1 cellular context compared by ENCODE assay signal in genomic region chr11:66438504-66439466, GRCh38.
TF ChIP-seq lines count a peak whose summit lies in the region.

Gene MRPL11 (minus strand): TSS chr11:66438848. CDS start chr11:66438754, 94 bp downstream.

TF ChIP-seq in HEK293, 187 proteins besides CTCF, POLR2A, EP300 and RAD21 (continued from another document and continues in another):
- TF ChIP-seq ZSCAN18 (tag by site-specific recombination; IDR thresholded peaks at IDR 0.05) (0 out of 2 replicates have a peak, but pooled peaks have one; percentile 60), GLIS1 (tag by site-specific recombination; IDR thresholded peaks at IDR 0.05) (peak; percentile 40), BCL11B (tag by site-specific recombination; IDR thresholded peaks at IDR 0.05; ENCODE audit: low read depth) (peak; percentile 91; the same call in 1 of the 2 replicates), SALL2 (tag by site-specific recombination; IDR thresholded peaks at IDR 0.05; ENCODE audit: borderline replicate concordance) (no peak), ZNF629 (tag by site-specific recombination; IDR thresholded peaks at IDR 0.05) (peak; percentile 69), RBAK (tag by site-specific recombination; IDR thresholded peaks at IDR 0.05) (no peak), ZNF311 (tag by site-specific recombination; IDR thresholded peaks at IDR 0.05; ENCODE audit: borderline replicate concordance) (no peak), ZNF302 (tag by site-specific recombination; IDR thresholded peaks at IDR 0.05; ENCODE audit: low read depth) (no peak), YY1 (tag by site-specific recombination; IDR thresholded peaks at IDR 0.05) (peak; percentile 95), ZNF792 (tag by site-specific recombination; IDR thresholded peaks at IDR 0.05) (no peak), ZIC2 (tag by site-specific recombination; IDR thresholded peaks at IDR 0.05) (0 out of 2 replicates have a peak, but pooled peaks have one; percentile 5), ZNF518A (tag by site-specific recombination; conservative IDR thresholded peaks at IDR 0.05; ENCODE audit: low read depth) (peak; percentile 93), ZNF394 (tag by site-specific recombination; IDR thresholded peaks at IDR 0.05; ENCODE audit: borderline replicate concordance) (peak; percentile 42; the same call in 1 of the 2 replicates), ZNF24 (tag by site-specific recombination; IDR thresholded peaks at IDR 0.05) (peak; percentile 73; the same call in 1 of the 2 replicates), ZSCAN30 (tag by site-specific recombination; IDR thresholded peaks at IDR 0.05) (peak; percentile 45; the same call in 1 of the 2 replicates), ZNF48 (tag by site-specific recombination; IDR thresholded peaks at IDR 0.05) (no peak), ZNF645 (tag by site-specific recombination; IDR thresholded peaks at IDR 0.05) (no peak), ZNF785 (tag by site-specific recombination; IDR thresholded peaks at IDR 0.05) (no peak), ZNF777 (tag by site-specific recombination; IDR thresholded peaks at IDR 0.05; ENCODE audit: borderline replicate concordance) (peak; percentile 89; the same call in 1 of the 2 replicates), ZBTB48 (tag by site-specific recombination; IDR thresholded peaks at IDR 0.05) (0 out of 2 replicates have a peak, but pooled peaks have one; percentile 15), ZNF366 (tag by site-specific recombination; conservative IDR thresholded peaks at IDR 0.05) (no peak), ZNF391 (tag by site-specific recombination; IDR thresholded peaks at IDR 0.05; ENCODE audit: borderline replicate concordance, low read depth) (peak; percentile 23; the same call in 1 of the 2 replicates), KLF17 (tag by site-specific recombination; IDR thresholded peaks at IDR 0.05) (peak; percentile 82), ZNF704 (tag by site-specific recombination; IDR thresholded peaks at IDR 0.05) (no peak), BCL11A (tag by site-specific recombination; IDR thresholded peaks at IDR 0.05; ENCODE audit: low read depth) (peak; percentile 67; the same call in 1 of the 2 replicates), ZNF654 (tag by site-specific recombination; IDR thresholded peaks at IDR 0.05; ENCODE audit: low read depth) (peak; percentile 30), ZNF37A (tag by site-specific recombination; IDR thresholded peaks at IDR 0.05) (no peak), ZNF169 (tag by site-specific recombination; IDR thresholded peaks at IDR 0.05) (no peak), ZXDB (tag by site-specific recombination; IDR thresholded peaks at IDR 0.05) (peak; percentile 82), KLF1 (tag by site-specific recombination; IDR thresholded peaks at IDR 0.05) (peak; percentile 49), SP3 (tag by site-specific recombination; IDR thresholded peaks at IDR 0.05) (peak; percentile 74), YY2 (tag by site-specific recombination; IDR thresholded peaks at IDR 0.05) (peak; percentile 97), ZBTB20 (tag by site-specific recombination; IDR thresholded peaks at IDR 0.05) (0 out of 2 replicates have a peak, but pooled peaks have one; percentile 51), ZNF571 (tag by site-specific recombination; IDR thresholded peaks at IDR 0.05) (no peak), ZEB2 (tag by site-specific recombination; IDR thresholded peaks at IDR 0.05) (peak; percentile 87)
- TF ChIP-seq, protein P1, sequence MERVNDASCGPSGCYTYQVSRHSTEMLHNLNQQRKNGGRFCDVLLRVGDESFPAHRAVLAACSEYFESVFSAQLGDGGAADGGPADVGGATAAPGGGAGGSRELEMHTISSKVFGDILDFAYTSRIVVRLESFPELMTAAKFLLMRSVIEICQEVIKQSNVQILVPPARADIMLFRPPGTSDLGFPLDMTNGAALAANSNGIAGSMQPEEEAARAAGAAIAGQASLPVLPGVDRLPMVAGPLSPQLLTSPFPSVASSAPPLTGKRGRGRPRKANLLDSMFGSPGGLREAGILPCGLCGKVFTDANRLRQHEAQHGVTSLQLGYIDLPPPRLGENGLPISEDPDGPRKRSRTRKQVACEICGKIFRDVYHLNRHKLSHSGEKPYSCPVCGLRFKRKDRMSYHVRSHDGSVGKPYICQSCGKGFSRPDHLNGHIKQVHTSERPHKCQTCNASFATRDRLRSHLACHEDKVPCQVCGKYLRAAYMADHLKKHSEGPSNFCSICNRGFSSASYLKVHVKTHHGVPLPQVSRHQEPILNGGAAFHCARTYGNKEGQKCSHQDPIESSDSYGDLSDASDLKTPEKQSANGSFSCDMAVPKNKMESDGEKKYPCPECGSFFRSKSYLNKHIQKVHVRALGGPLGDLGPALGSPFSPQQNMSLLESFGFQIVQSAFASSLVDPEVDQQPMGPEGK (tag by site-specific recombination; IDR thresholded peaks at IDR 0.05), result peak; percentile 40; the same call in 1 of the 2 replicates
- TF ChIP-seq, protein P2, sequence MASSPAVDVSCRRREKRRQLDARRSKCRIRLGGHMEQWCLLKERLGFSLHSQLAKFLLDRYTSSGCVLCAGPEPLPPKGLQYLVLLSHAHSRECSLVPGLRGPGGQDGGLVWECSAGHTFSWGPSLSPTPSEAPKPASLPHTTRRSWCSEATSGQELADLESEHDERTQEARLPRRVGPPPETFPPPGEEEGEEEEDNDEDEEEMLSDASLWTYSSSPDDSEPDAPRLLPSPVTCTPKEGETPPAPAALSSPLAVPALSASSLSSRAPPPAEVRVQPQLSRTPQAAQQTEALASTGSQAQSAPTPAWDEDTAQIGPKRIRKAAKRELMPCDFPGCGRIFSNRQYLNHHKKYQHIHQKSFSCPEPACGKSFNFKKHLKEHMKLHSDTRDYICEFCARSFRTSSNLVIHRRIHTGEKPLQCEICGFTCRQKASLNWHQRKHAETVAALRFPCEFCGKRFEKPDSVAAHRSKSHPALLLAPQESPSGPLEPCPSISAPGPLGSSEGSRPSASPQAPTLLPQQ (tag by site-specific recombination; IDR thresholded peaks at IDR 0.05), result peak; percentile 59; the same call in 1 of the 2 replicates
- TF ChIP-seq, protein P3, sequence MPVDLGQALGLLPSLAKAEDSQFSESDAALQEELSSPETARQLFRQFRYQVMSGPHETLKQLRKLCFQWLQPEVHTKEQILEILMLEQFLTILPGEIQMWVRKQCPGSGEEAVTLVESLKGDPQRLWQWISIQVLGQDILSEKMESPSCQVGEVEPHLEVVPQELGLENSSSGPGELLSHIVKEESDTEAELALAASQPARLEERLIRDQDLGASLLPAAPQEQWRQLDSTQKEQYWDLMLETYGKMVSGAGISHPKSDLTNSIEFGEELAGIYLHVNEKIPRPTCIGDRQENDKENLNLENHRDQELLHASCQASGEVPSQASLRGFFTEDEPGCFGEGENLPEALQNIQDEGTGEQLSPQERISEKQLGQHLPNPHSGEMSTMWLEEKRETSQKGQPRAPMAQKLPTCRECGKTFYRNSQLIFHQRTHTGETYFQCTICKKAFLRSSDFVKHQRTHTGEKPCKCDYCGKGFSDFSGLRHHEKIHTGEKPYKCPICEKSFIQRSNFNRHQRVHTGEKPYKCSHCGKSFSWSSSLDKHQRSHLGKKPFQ (tag by site-specific recombination; IDR thresholded peaks at IDR 0.05), result no peak
- TF ChIP-seq, protein P4, sequence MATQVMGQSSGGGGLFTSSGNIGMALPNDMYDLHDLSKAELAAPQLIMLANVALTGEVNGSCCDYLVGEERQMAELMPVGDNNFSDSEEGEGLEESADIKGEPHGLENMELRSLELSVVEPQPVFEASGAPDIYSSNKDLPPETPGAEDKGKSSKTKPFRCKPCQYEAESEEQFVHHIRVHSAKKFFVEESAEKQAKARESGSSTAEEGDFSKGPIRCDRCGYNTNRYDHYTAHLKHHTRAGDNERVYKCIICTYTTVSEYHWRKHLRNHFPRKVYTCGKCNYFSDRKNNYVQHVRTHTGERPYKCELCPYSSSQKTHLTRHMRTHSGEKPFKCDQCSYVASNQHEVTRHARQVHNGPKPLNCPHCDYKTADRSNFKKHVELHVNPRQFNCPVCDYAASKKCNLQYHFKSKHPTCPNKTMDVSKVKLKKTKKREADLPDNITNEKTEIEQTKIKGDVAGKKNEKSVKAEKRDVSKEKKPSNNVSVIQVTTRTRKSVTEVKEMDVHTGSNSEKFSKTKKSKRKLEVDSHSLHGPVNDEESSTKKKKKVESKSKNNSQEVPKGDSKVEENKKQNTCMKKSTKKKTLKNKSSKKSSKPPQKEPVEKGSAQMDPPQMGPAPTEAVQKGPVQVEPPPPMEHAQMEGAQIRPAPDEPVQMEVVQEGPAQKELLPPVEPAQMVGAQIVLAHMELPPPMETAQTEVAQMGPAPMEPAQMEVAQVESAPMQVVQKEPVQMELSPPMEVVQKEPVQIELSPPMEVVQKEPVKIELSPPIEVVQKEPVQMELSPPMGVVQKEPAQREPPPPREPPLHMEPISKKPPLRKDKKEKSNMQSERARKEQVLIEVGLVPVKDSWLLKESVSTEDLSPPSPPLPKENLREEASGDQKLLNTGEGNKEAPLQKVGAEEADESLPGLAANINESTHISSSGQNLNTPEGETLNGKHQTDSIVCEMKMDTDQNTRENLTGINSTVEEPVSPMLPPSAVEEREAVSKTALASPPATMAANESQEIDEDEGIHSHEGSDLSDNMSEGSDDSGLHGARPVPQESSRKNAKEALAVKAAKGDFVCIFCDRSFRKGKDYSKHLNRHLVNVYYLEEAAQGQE (tag by site-specific recombination; IDR thresholded peaks at IDR 0.05), result 0 out of 2 replicates have a peak, but pooled peaks have one; percentile 49
- TF ChIP-seq, protein P5, sequence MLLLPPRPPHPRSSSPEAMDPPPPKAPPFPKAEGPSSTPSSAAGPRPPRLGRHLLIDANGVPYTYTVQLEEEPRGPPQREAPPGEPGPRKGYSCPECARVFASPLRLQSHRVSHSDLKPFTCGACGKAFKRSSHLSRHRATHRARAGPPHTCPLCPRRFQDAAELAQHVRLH (tag by site-specific recombination; IDR thresholded peaks at IDR 0.05), result peak; percentile 12; the same call in 1 of the 2 replicates
